Comparison of ENCODE assay signal across 8 cellular contexts in the genomic region with DNA sequence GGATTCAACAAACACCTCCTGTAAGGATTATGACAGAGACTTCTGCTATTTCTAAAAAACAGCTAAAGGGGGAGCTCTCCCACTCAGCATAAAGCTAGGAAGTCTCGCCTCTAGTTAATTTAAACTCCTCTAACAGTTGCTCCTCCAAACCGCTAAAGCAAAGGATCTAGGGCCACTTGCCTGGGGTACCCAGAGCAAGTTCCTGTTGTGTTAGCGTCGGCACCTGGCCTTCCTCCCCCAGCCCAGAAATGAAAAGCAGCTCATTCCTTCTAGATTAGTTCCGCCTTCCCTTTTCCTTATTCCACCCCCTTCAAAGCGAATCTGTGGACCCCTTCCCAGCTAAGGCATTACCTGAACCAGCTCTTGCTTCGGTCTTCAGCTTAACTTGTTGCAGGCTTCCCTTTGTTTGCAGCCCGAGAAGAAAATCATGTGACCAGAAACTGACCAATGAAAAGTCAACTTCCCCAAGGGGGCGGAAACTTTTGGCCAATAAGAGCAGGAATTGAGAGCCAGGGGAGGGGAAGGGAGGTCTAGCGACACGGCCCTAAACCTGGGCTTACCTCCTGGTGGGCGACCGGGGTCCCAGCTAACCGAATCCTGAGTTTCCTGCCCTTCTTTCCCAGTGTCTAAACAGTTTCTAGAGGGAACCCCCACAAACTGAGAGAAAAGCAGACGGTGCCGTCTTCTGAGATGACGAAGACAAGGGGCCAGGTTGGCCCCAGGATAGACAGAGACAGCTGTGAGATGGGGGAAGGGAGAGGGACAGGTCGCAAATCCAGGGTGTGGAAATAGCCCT. TPM values are rescaled to one million over a fixed set of nuclear protein-coding genes. Genes with fewer than 3 reads are reported as not detected.
DNase-seq lines count a peak whose midpoint lies in the region; ATAC-seq and TF ChIP-seq lines count a peak whose summit lies in the region.

A gene with protein sequence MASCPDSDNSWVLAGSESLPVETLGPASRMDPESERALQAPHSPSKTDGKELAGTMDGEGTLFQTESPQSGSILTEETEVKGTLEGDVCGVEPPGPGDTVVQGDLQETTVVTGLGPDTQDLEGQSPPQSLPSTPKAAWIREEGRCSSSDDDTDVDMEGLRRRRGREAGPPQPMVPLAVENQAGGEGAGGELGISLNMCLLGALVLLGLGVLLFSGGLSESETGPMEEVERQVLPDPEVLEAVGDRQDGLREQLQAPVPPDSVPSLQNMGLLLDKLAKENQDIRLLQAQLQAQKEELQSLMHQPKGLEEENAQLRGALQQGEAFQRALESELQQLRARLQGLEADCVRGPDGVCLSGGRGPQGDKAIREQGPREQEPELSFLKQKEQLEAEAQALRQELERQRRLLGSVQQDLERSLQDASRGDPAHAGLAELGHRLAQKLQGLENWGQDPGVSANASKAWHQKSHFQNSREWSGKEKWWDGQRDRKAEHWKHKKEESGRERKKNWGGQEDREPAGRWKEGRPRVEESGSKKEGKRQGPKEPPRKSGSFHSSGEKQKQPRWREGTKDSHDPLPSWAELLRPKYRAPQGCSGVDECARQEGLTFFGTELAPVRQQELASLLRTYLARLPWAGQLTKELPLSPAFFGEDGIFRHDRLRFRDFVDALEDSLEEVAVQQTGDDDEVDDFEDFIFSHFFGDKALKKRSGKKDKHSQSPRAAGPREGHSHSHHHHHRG (minus strand): TSS at position 382 of the 796 bp plus-strand sequence. CDS start 2,378 bp downstream, outside the sequence.

- peaks cover 23% of the 10 kb centered on the region for H3K36me3 Mint-ChIP-seq in activated T-helper 2 cell treated with anti-CD3 and anti-CD28 coated beads, Interferon-gamma antibody, Interleukin-2, Interleukin-4, amounts not matched to agents 10 μg/mL and 5 μg/mL and 100 μg/mL, durations not matched to agents 14 hours and 24 hours and 36 hours (ENCODE audit: low read depth)
- peaks cover 0 to under 1% of the 10 kb centered on the region in 2 donors for H3K36me3 Mint-ChIP-seq in naive B cell

- H3K27ac Mint-ChIP-seq in activated T-helper 2 cell treated with anti-CD3 and anti-CD28 coated beads, Interferon-gamma antibody, Interleukin-2, Interleukin-4, amounts not matched to agents 10 μg/mL and 5 μg/mL and 100 μg/mL, durations not matched to agents 14 hours and 24 hours and 36 hours = peak within 1 kb of the TSS; percentile 99
- peak within 1 kb of the TSS; percentile 99 to 100 (median 99) for H3K27ac Mint-ChIP-seq in naive B cell

- peak; percentile 53 to 57 for ATAC-seq in naive B cell (ENCODE audit: low read depth in 2 of 2)

- peaks cover 58% of the 10 kb centered on the region for H3K4me1 Mint-ChIP-seq in activated T-helper 2 cell treated with anti-CD3 and anti-CD28 coated beads, Interferon-gamma antibody, Interleukin-2, Interleukin-4, amounts not matched to agents 10 μg/mL and 5 μg/mL and 100 μg/mL, durations not matched to agents 14 hours and 24 hours and 36 hours (ENCODE audit: low read depth)
- peaks cover 45 to 77% (median 71%) of the 10 kb centered on the region in 3 donors for H3K4me1 Mint-ChIP-seq in naive B cell

- H3K27me3 Mint-ChIP-seq in activated T-helper 2 cell treated with anti-CD3 and anti-CD28 coated beads, Interferon-gamma antibody, Interleukin-2, Interleukin-4, amounts not matched to agents 10 μg/mL and 5 μg/mL and 100 μg/mL, durations not matched to agents 14 hours and 24 hours and 36 hours (ENCODE audit: low read depth) = no peaks in the 10 kb centered on the region
- no peaks in the 10 kb centered on the region for H3K27me3 Mint-ChIP-seq in naive B cell

- peak; percentile 89 for DNase-seq in DMS53 treated with DMSO at 0.1 percent for 48 hours (lab: John Stamatoyannopoulos, UW; ENCODE audit: unreplicated experiment)
- peak; percentile 25 for DNase-seq in GOT3 (lab: John Stamatoyannopoulos, UW)
- DNase-seq in MG63 = peak; percentile 71
- DNase-seq in activated T-helper 2 cell treated with anti-CD3 and anti-CD28 coated beads, Interferon-gamma antibody, Interleukin-2, Interleukin-4, amounts not matched to agents 10 μg/mL and 5 μg/mL and 100 μg/mL, durations not matched to agents 14 hours and 24 hours and 36 hours (ENCODE audit: low spot score) = peak; percentile 86
- DNase-seq in fibroblast of lung (ENCODE audit: low read depth in 2 of 2) = peak; percentile 86 to 89
- peak; percentile 91 for DNase-seq in naive B cell
- peak; percentile 71 to 92 (median 86) for DNase-seq in stimulated activated naive CD4-positive, alpha-beta T cell (lab: John Stamatoyannopoulos, UW)

- no peaks in the 10 kb centered on the region for H3K27me3 ChIP-seq in MG63
- H3K27me3 ChIP-seq in fibroblast of lung (ENCODE audit: control insufficient read depth, insufficient read depth, low read length) = no peaks in the 10 kb centered on the region

- peak within 1 kb of the TSS; percentile 99 for H3K4me2 ChIP-seq in fibroblast of lung (ENCODE audit: extremely low read depth, insufficient read depth, low read length)

- H3K79me2 ChIP-seq in fibroblast of lung (ENCODE audit: control insufficient read depth, insufficient read depth, low read length) = peaks cover 9% of the 10 kb centered on the region

- H3K9me3 Mint-ChIP-seq in activated T-helper 2 cell treated with anti-CD3 and anti-CD28 coated beads, Interferon-gamma antibody, Interleukin-2, Interleukin-4, amounts not matched to agents 10 μg/mL and 5 μg/mL and 100 μg/mL, durations not matched to agents 14 hours and 24 hours and 36 hours = no peaks in the 10 kb centered on the region
- no peaks in the 10 kb centered on the region for H3K9me3 Mint-ChIP-seq in naive B cell

- H3K36me3 ChIP-seq in MG63 (peaks cover 17% of the 10 kb centered on the region), fibroblast of lung (ENCODE audit: control insufficient read depth, insufficient read depth, low read length) (peaks cover 5% of the 10 kb centered on the region)

- TF ChIP-seq POLR2A in Raji (IDR thresholded peaks at IDR 0.05; ENCODE audit: insufficient read depth, low read depth, low read length) = peak; percentile 36; the same call in 1 of the 2 replicates

- intact Hi-C loops in activated T-helper 2 cell treated with anti-CD3 and anti-CD28 coated beads, Interferon-gamma antibody, Interleukin-2, Interleukin-4, amounts not matched to agents 10 μg/mL and 5 μg/mL and 100 μg/mL, durations not matched to agents 14 hours and 24 hours and 36 hours (cut with micrococcal nuclease) = loop anchor here (1.0 to 10.0 kb wide), 4 partner anchors 19 to 631 kb away; a partner anchor contains a TSS

- H3K27ac ChIP-seq in fibroblast of lung (ENCODE audit: insufficient read depth, low read length) = peak within 1 kb of the TSS; percentile 81

- no peaks in the 10 kb centered on the region for H4K20me1 ChIP-seq in fibroblast of lung (ENCODE audit: control insufficient read depth, extremely low read depth, insufficient read depth, low read length)

- peak within 1 kb of the TSS; percentile 95 for H3K4me3 Mint-ChIP-seq in activated T-helper 2 cell treated with anti-CD3 and anti-CD28 coated beads, Interferon-gamma antibody, Interleukin-2, Interleukin-4, amounts not matched to agents 10 μg/mL and 5 μg/mL and 100 μg/mL, durations not matched to agents 14 hours and 24 hours and 36 hours (ENCODE audit: low read depth)
- peak within 1 kb of the TSS; percentile 89 to 98 (median 97) for H3K4me3 Mint-ChIP-seq in naive B cell

- H3K4me3 ChIP-seq in MG63 (peak within 1 kb of the TSS; percentile 52), fibroblast of lung (replicated peaks in 1 of 4; ENCODE audit: control extremely low read depth in 1 of 4, insufficient read depth in 1 of 4, low read depth in 3 of 4, low read length in 4 of 4) (peak within 1 kb of the TSS; percentile 59 to 83 (median 72))

- peak; percentile 42 to 44 for TF ChIP-seq CTCF in fibroblast of lung (conservative IDR thresholded peaks at IDR 0.05 in 1 of 2, IDR thresholded peaks at IDR 0.05 in 1 of 2; ENCODE audit: low read depth in 1 of 2, low read length in 2 of 2)

- H3K9me3 ChIP-seq in MG63 (no peaks in the 10 kb centered on the region), fibroblast of lung (ENCODE audit: control insufficient read depth, insufficient read depth, low read depth, low read length) (no peaks in the 10 kb centered on the region)

- H3K4me1 ChIP-seq in fibroblast of lung (ENCODE audit: control insufficient read depth, extremely low read depth, insufficient read depth, low read length) = peaks cover 16% of the 10 kb centered on the region

- peak within 1 kb of the TSS; percentile 73 for H3K9ac ChIP-seq in fibroblast of lung (ENCODE audit: insufficient read depth, low read length)

- H2AFZ ChIP-seq in fibroblast of lung (ENCODE audit: low read length) = peak within 1 kb of the TSS; percentile 66

RNA-seq across cellular contexts. Expression of the gene that starts here (rescaled TPM):
- total RNA-seq in MG63 (2014; rRNA removed; shearing (Covaris generic); ENCODE audit: low replicate concordance) = 6.9 and 16.0 TPM in 2 replicates
- total RNA-seq in activated T-helper 2 cell treated with anti-CD3 and anti-CD28 coated beads, Interferon-gamma antibody, Interleukin-2, Interleukin-4, amounts not matched to agents 10 μg/mL and 5 μg/mL and 100 μg/mL, durations not matched to agents 14 hours and 24 hours and 36 hours = 23.6 and 25.3 TPM in 2 replicates
- 106 and 113 TPM in 2 replicates for total RNA-seq in fibroblast of lung
- polyA plus RNA-seq in fibroblast of lung (21.1 and 32.8 TPM in 2 replicates), naive B cell (ENCODE audit: low read depth in 6 of 6) (10 to 100 TPM; 36.2 to 77.3 (median 69.5) TPM)
- polyA plus RNA-seq in fibroblast of lung (2012) = 34.4 and 51.1 TPM in 2 replicates
- 35.8 and 41.1 TPM in 2 replicates for polyA minus RNA-seq in fibroblast of lung (ENCODE audit: low replicate concordance)

Comparison
In these comparisons a context has a peak if more than half of its experiments do, and no peak if none do; other contexts are left out.
1. Peak in every context shown above with its lines: DNase-seq, ATAC-seq, H3K4me3 ChIP-seq and H3K27ac ChIP-seq.
2. DNase-seq: peak in every context shown above with its lines; median percentile 91 in naive B cell; 89 in DMS53 treated with DMSO at 0.1 percent for 48 hours; 88 in fibroblast of lung; 86 in stimulated activated naive CD4-positive, alpha-beta T cell; 86 in activated T-helper 2 cell treated with anti-CD3 and anti-CD28 coated beads, Interferon-gamma antibody, Interleukin-2, Interleukin-4, amounts not matched to agents 10 μg/mL and 5 μg/mL and 100 μg/mL, durations not matched to agents 14 hours and 24 hours and 36 hours; 71 in MG63; 25 in GOT3.